ENCODE assay signal across 6 cellular contexts in genomic region chr1:153962088-153963029, GRCh38.
A peak's percentile ranks its signal among the peaks of the same experiment; 100 is the strongest.
DNase-seq lines count a peak whose midpoint lies in the region; ATAC-seq and TF ChIP-seq lines count a peak whose summit lies in the region.

No MANE protein-coding gene starts in this region.

- ATAC-seq in activated CD4-positive, CD25-positive, alpha-beta regulatory T cell treated with anti-CD3 and anti-CD28 coated beads, Interleukin-2, amount 50 U/mL, for 24 hours: no peak
- no peak for ATAC-seq in GM21825 (IDR thresholded peaks at IDR 0.05; ENCODE audit: unreplicated experiment)

- peak; percentile 32 for DNase-seq in UCSD-AML1 (lab: John Stamatoyannopoulos, UW; ENCODE audit: unreplicated experiment)
- DNase-seq in 8988T: no peak

- H3K27ac ChIP-seq in layer of hippocampus (ENCODE audit: low read depth, low read length): peak overlapping the region; percentile 91

- H3K27me3 ChIP-seq in layer of hippocampus (ENCODE audit: control insufficient read depth, insufficient read depth, low read length): no peaks in the 10 kb centered on the region

- TF ChIP-seq CTCF in GM12873 (IDR thresholded peaks at IDR 0.05; ENCODE audit: insufficient read depth, low read depth, low read length, missing control alignments): peak; percentile 17
